In the genomic region with DNA sequence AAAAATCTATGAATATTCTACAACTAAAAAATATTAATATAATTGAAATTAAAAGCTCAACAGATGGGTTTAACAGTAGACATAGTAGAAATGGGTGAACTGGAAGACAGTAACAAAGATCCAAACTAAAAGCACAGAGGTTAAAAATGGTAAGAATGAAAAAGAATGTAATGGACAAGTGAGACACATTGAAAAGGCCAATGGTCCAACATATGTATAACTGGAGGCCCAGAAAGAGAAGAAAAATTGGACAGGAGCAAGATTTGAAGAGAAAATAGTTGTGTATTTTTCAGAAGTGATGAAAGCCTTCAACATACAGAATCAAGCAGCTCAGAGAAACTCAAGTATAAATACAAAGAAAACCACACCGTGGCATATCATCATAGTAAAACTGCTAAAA, we compare ENCODE assay signal across 24 cellular contexts. TPM values are rescaled to one million over a fixed set of nuclear protein-coding genes. Genes with fewer than 3 reads are reported as not detected.
DNase-seq lines count a peak whose midpoint lies in the region; TF ChIP-seq lines count a peak whose summit lies in the region.
"Had no signal": no experiment of that assay in that cellular context is flagged by ENCODE, and none has a peak within 500 bp of the region (broad histone marks: within the 10 kb centered on the region; RNA-seq: fewer than 3 reads in every experiment).

No MANE protein-coding gene starts in this region.

- no peak for TF ChIP-seq CTCF in type B pancreatic cell (conservative IDR thresholded peaks at IDR 0.05)

- H3K9me3 Mint-ChIP-seq in type B pancreatic cell, result peaks cover 12% of the 10 kb centered on the region
- peaks cover 28% of the 10 kb centered on the region for H3K9me3 Mint-ChIP-seq in activated T-helper 2 cell treated with anti-CD3 and anti-CD28 coated beads, Interferon-gamma antibody, Interleukin-2, Interleukin-4, amounts not matched to agents 10 μg/mL and 5 μg/mL and 100 μg/mL, durations not matched to agents 14 hours and 24 hours and 36 hours

- H2BK12ac ChIP-seq in mesenchymal stem cell (ENCODE audit: low read length in 2 of 2), result no peak overlapping the region

- H3K27ac Mint-ChIP-seq in type B pancreatic cell, result no peak overlapping the region
- H3K27ac Mint-ChIP-seq in activated T-helper 2 cell treated with anti-CD3 and anti-CD28 coated beads, Interferon-gamma antibody, Interleukin-2, Interleukin-4, amounts not matched to agents 10 μg/mL and 5 μg/mL and 100 μg/mL, durations not matched to agents 14 hours and 24 hours and 36 hours, result no peak overlapping the region

- H3K27me3 Mint-ChIP-seq in type B pancreatic cell, result no peaks in the 10 kb centered on the region
- no peaks in the 10 kb centered on the region for H3K27me3 Mint-ChIP-seq in activated T-helper 2 cell treated with anti-CD3 and anti-CD28 coated beads, Interferon-gamma antibody, Interleukin-2, Interleukin-4, amounts not matched to agents 10 μg/mL and 5 μg/mL and 100 μg/mL, durations not matched to agents 14 hours and 24 hours and 36 hours (ENCODE audit: low read depth)
- H3K27me3 Mint-ChIP-seq: naive thymus-derived CD8-positive, alpha-beta T cell had no signal

- peaks cover 17 to 75% of the 10 kb centered on the region in 2 experiments for H3K36me3 ChIP-seq in mesenchymal stem cell (ENCODE audit: control insufficient read depth in 1 of 2, insufficient read depth in 2 of 2, low read depth in 1 of 2, low read length in 2 of 2)
- H3K36me3 ChIP-seq: prostate gland, thoracic aorta had no signal

- H3K14ac ChIP-seq in mesenchymal stem cell (ENCODE audit: low read length in 2 of 2), result no peak overlapping the region

- no peak overlapping the region for H2BK120ac ChIP-seq in mesenchymal stem cell (ENCODE audit: low read depth, low read length)

- H3K36me3 Mint-ChIP-seq in type B pancreatic cell, result peaks cover 58% of the 10 kb centered on the region
- H3K36me3 Mint-ChIP-seq in activated T-helper 2 cell treated with anti-CD3 and anti-CD28 coated beads, Interferon-gamma antibody, Interleukin-2, Interleukin-4, amounts not matched to agents 10 μg/mL and 5 μg/mL and 100 μg/mL, durations not matched to agents 14 hours and 24 hours and 36 hours (ENCODE audit: low read depth), result peaks cover 91% of the 10 kb centered on the region

- no peak overlapping the region for H2AK5ac ChIP-seq in mesenchymal stem cell (ENCODE audit: low read length, severe bottlenecking)

- intact Hi-C loops in activated T-helper 2 cell treated with anti-CD3 and anti-CD28 coated beads, Interferon-gamma antibody, Interleukin-2, Interleukin-4, amounts not matched to agents 10 μg/mL and 5 μg/mL and 100 μg/mL, durations not matched to agents 14 hours and 24 hours and 36 hours (cut with micrococcal nuclease), result no loop called here

- H3K27me3 ChIP-seq in mesenchymal stem cell (ENCODE audit: control insufficient read depth in 1 of 2, insufficient read depth in 1 of 2, low read length in 2 of 2), result no peaks in the 10 kb centered on the region
- H3K27me3 ChIP-seq: BLaER1 treated with 17β-estradiol and CSF1 and Interleukin-3, amounts not matched to agents 10 nM and 100 nM; gastrocnemius medialis had no signal

- peak overlapping the region in 1 of 2 experiments; percentile 35 for H3K4me3 ChIP-seq in mesenchymal stem cell (ENCODE audit: insufficient read depth in 1 of 2, low read depth in 1 of 2, low read length in 2 of 2)
- H3K4me3 ChIP-seq: gastrocnemius medialis, lower lobe of right lung, prostate gland, thoracic aorta had no signal

- no peak overlapping the region for H3K4ac ChIP-seq in mesenchymal stem cell (ENCODE audit: low read depth in 1 of 2, low read length in 2 of 2)

- H3K4me3 Mint-ChIP-seq in type B pancreatic cell, result no peak overlapping the region
- no peak overlapping the region for H3K4me3 Mint-ChIP-seq in activated T-helper 2 cell treated with anti-CD3 and anti-CD28 coated beads, Interferon-gamma antibody, Interleukin-2, Interleukin-4, amounts not matched to agents 10 μg/mL and 5 μg/mL and 100 μg/mL, durations not matched to agents 14 hours and 24 hours and 36 hours (ENCODE audit: low read depth)

- H2BK5ac ChIP-seq in mesenchymal stem cell (ENCODE audit: low read depth, low read length, poor library complexity, severe bottlenecking), result no peak overlapping the region

- H3K23ac ChIP-seq in mesenchymal stem cell (ENCODE audit: low read length in 2 of 2), result no peak overlapping the region

- no peak overlapping the region for H3K18ac ChIP-seq in mesenchymal stem cell (ENCODE audit: low read depth in 1 of 2, low read length in 2 of 2)

- WGBS in mesenchymal stem cell, result 100% methylated on average over 1 of the region's 1 CpG

- peak; percentile 47 for DNase-seq in DMS53 (lab: John Stamatoyannopoulos, UW)
- DNase-seq in DMS53 treated with DMSO at 0.1 percent for 48 hours (lab: John Stamatoyannopoulos, UW; ENCODE audit: unreplicated experiment), result no peak
- DNase-seq in LHCN-M2 (ENCODE audit: low read depth), result peak; percentile 35
- DNase-seq in dermis microvascular lymphatic vessel endothelial cell (ENCODE audit: low read depth in 2 of 2), result peak; percentile 29 to 67
- DNase-seq in mesenchymal stem cell, result peak; percentile 50
- no peak for DNase-seq in activated gamma-delta T cell treated with Interleukin-2 at 50 U/mL for 16 hours
- no peak for DNase-seq in type B pancreatic cell (ENCODE audit: extremely low spot score, unreplicated experiment)
- DNase-seq in activated T-helper 2 cell treated with anti-CD3 and anti-CD28 coated beads, Interferon-gamma antibody, Interleukin-2, Interleukin-4, amounts not matched to agents 10 μg/mL and 5 μg/mL and 100 μg/mL, durations not matched to agents 14 hours and 24 hours and 36 hours (ENCODE audit: low spot score), result no peak
- DNase-seq: 8988T; activated CD4-positive, alpha-beta T cell treated with anti-CD3 and anti-CD28 coated beads for 4 hours; activated CD8-positive, alpha-beta memory T cell treated with anti-CD3 and anti-CD28 coated beads, Interleukin-2, amount 50 U/mL, for 4 hours; activated naive CD4-positive, alpha-beta T cell; DMS79; effector memory CD4-positive, alpha-beta T cell; gastrocnemius medialis; KG1; lower lobe of right lung; naive thymus-derived CD8-positive, alpha-beta T cell; NCI-H1048; NCI-H2107; SK-N-SH had no signal

- H3K4me1 Mint-ChIP-seq in type B pancreatic cell (ENCODE audit: unreplicated experiment), result no peaks in the 10 kb centered on the region
- H3K4me1 Mint-ChIP-seq in activated T-helper 2 cell treated with anti-CD3 and anti-CD28 coated beads, Interferon-gamma antibody, Interleukin-2, Interleukin-4, amounts not matched to agents 10 μg/mL and 5 μg/mL and 100 μg/mL, durations not matched to agents 14 hours and 24 hours and 36 hours (ENCODE audit: low read depth), result no peaks in the 10 kb centered on the region

- H3K9me3 ChIP-seq in mesenchymal stem cell (ENCODE audit: control insufficient read depth, low read length), result peaks cover 52% of the 10 kb centered on the region
- H3K9me3 ChIP-seq: prostate gland had no signal

- peaks cover 16% of the 10 kb centered on the region for H3K79me1 ChIP-seq in mesenchymal stem cell (replicated peaks; ENCODE audit: low read length, poor library complexity, severe bottlenecking)

- no peak overlapping the region for H3K9ac ChIP-seq in mesenchymal stem cell (ENCODE audit: low read length)
- H3K9ac ChIP-seq: BLaER1 treated with 17β-estradiol and CSF1 and Interleukin-3, amounts not matched to agents 10 nM and 100 nM; SK-N-SH had no signal

- H4K91ac ChIP-seq in mesenchymal stem cell (ENCODE audit: low read length), result no peak overlapping the region

- H3K4me2 ChIP-seq in mesenchymal stem cell (ENCODE audit: low read length, poor library complexity, severe bottlenecking), result no peak overlapping the region
- H3K4me2 ChIP-seq: BLaER1 treated with 17β-estradiol and CSF1 and Interleukin-3, amounts not matched to agents 10 nM and 100 nM; SK-N-SH had no signal

- H3K4me1 ChIP-seq in mesenchymal stem cell (ENCODE audit: control insufficient read depth, insufficient read depth, low read depth, low read length), result no peaks in the 10 kb centered on the region
- H3K4me1 ChIP-seq: gastrocnemius medialis, lower lobe of right lung, prostate gland had no signal

- H3K27ac ChIP-seq in mesenchymal stem cell (ENCODE audit: low read length, poor library complexity, severe bottlenecking), result no peak overlapping the region
- H3K27ac ChIP-seq: BLaER1 treated with 17β-estradiol and CSF1 and Interleukin-3, amounts not matched to agents 10 nM and 100 nM; gastrocnemius medialis; lower lobe of right lung; prostate gland; thoracic aorta had no signal

- H2BK15ac ChIP-seq in mesenchymal stem cell (ENCODE audit: low read depth, poor library complexity, severe bottlenecking), result no peak overlapping the region

- no peak overlapping the region for H2AFZ ChIP-seq in mesenchymal stem cell (ENCODE audit: low read depth, low read length)

- H4K8ac ChIP-seq in mesenchymal stem cell (ENCODE audit: low read length), result no peak overlapping the region

RNA-seq across cellular contexts. Expression of a gene that starts 58.6 kb away (rescaled TPM):
- total RNA-seq in LHCN-M2 (2014; rRNA removed) (1.7 and 2.0 TPM in 2 replicates), dermis microvascular lymphatic vessel endothelial cell (0.26 and 0.51 TPM in 2 replicates), type B pancreatic cell (ENCODE audit: low replicate concordance) (0.45 and 1.9 TPM in 2 replicates)
- 1.7 TPM for polyA plus RNA-seq in LHCN-M2 (2012)
- 0.26 TPM for polyA plus RNA-seq in mesenchymal stem cell (2013, experiment 1 of 2)
- 0.27 TPM for polyA plus RNA-seq in mesenchymal stem cell (2013, experiment 2 of 2)
- not detected in 2 replicates for total RNA-seq in activated T-helper 2 cell treated with anti-CD3 and anti-CD28 coated beads, Interferon-gamma antibody, Interleukin-2, Interleukin-4, amounts not matched to agents 10 μg/mL and 5 μg/mL and 100 μg/mL, durations not matched to agents 14 hours and 24 hours and 36 hours
- total RNA-seq: naive thymus-derived CD8-positive, alpha-beta T cell had no signal
- polyA plus RNA-seq: naive thymus-derived CD8-positive, alpha-beta T cell had no signal

Comparison
In these comparisons a context has a peak if more than half of its experiments do, and no peak if none do; other contexts are left out.
1. DNase-seq: peak in DMS53 (single experiment), LHCN-M2 (single experiment), dermis microvascular lymphatic vessel endothelial cell (2 of 2) and mesenchymal stem cell (single experiment); none in DMS53 treated with DMSO at 0.1 percent for 48 hours (single experiment), activated gamma-delta T cell treated with Interleukin-2 at 50 U/mL for 16 hours (single experiment), type B pancreatic cell (single experiment) and activated T-helper 2 cell treated with anti-CD3 and anti-CD28 coated beads, Interferon-gamma antibody, Interleukin-2, Interleukin-4, amounts not matched to agents 10 μg/mL and 5 μg/mL and 100 μg/mL, durations not matched to agents 14 hours and 24 hours and 36 hours (single experiment).